ENCODE assay signal across 9 cellular contexts in the genomic region with DNA sequence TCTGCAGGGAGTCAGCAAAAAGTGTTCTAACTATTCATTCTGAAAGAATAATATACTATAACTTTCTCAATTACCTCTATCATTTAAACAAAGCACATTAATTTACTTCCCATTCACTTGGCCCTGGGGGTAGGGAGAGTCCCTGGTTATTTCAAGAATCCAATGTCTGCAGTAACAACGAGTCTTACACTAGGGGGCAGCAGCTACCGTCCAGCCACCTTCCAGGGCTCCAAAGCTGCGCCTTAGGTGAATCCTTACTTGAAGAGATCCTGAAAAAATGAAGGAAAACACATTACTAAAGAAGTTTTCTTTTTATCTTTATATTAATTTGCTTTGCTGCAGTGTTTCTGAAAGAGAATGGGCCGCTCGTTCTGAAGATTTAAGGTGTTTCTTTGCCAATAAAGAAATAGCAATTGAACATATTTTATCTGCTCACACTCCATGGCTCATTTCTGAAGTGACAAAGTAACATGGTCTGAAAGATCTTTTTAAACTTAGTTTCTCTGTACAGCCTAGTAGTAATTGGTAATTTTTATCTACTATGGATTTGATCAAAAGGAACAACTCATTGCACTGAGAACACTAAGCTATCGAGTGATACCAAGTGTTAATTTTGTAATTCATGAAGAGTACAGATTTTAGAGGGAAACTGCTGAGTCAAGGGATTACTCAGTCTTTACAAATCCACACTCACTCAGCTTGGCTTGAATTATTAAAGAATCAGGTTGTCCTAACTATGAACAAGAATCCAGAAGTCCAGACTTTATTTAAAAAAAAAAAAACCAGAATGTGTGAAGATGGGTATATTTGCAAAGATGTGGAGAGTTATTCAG. TPM values are rescaled to one million over a fixed set of nuclear protein-coding genes. Genes with fewer than 3 reads are reported as not detected.
DNase-seq lines count a peak whose midpoint lies in the region; ATAC-seq and TF ChIP-seq lines count a peak whose summit lies in the region.
"Had no signal": no experiment of that assay in that cellular context is flagged by ENCODE, and none has a peak within 500 bp of the region (broad histone marks: within the 10 kb centered on the region; RNA-seq: fewer than 3 reads in every experiment).

No MANE protein-coding gene starts in this region.

- H3K9me3 ChIP-seq in ovary (no peaks in the 10 kb centered on the region), vagina (no peaks in the 10 kb centered on the region)

- H3K27me3 ChIP-seq in ovary (no peaks in the 10 kb centered on the region), vagina (no peaks in the 10 kb centered on the region)

- no peak for TF ChIP-seq POLR2A in ovary (IDR thresholded peaks at IDR 0.05)
- TF ChIP-seq POLR2A in vagina (IDR thresholded peaks at IDR 0.05) = no peak

- no peak for TF ChIP-seq EP300 in ovary (IDR thresholded peaks at IDR 0.05)

- intact Hi-C loops in ovary (cut with DNase I) = loop anchor here (1.0 to 10.0 kb wide), 4 partner anchors 558 to 662 kb away; no protein-coding TSS in a partner anchor
- intact Hi-C loops in vagina (cut with DNase I) = loop anchor here (10.0 kb wide), 1 partner anchor 558 kb away; no protein-coding TSS in a partner anchor

- H3K4me3 ChIP-seq in ovary = no peak overlapping the region
- no peak overlapping the region for H3K4me3 ChIP-seq in vagina

- TF ChIP-seq CTCF in LNCAP (IDR thresholded peaks at IDR 0.05) = peak; percentile 93
- TF ChIP-seq CTCF in ovary (IDR thresholded peaks at IDR 0.05) = peak; percentile 76 to 88 (median 87)
- TF ChIP-seq CTCF in vagina (IDR thresholded peaks at IDR 0.05) = peak; percentile 79 to 93 (median 80)

- H3K36me3 ChIP-seq in ovary (no peaks in the 10 kb centered on the region), vagina (no peaks in the 10 kb centered on the region)

- H3K4me1 ChIP-seq in ovary (ENCODE audit: insufficient read depth) (no peaks in the 10 kb centered on the region), vagina (no peaks in the 10 kb centered on the region)

- H3K27ac ChIP-seq in ovary (no peak overlapping the region), vagina (no peak overlapping the region)

- DNase-seq in CMK (ENCODE audit: low read depth) (peak; percentile 22), SHP77 treated with DMSO at 0.1 percent for 48 hours (lab: John Stamatoyannopoulos, UW) (peak; percentile 59), foreskin melanocyte (peak; percentile 57), ovary (peak; percentile 66 to 79 (median 77)), vagina (ENCODE audit: extremely low spot score in 2 of 2) (no peak)
- DNase-seq in activated T-helper 9 cell treated with anti-CD3 and anti-CD28 coated beads, Interleukin-2, amount 50 U/mL, for 16 hours (ENCODE audit: low read depth) = peak; percentile 28

- peak; percentile 60 for ATAC-seq in GM21423 (IDR thresholded peaks at IDR 0.05; ENCODE audit: unreplicated experiment)

- 8 to 12% (median 10%) methylated on average over 6 of the region's 6 CpGs for WGBS in ovary, 3 donors

RNA-seq across cellular contexts. Expression of gene BHLHE41, which starts 27.6 kb away (rescaled TPM):
- total RNA-seq in ovary = 10 to 100 TPM in 6 of 7 donors, 1 to 10 TPM in 1; 6.6 to 42.8 (median 31.8) TPM
- polyA plus RNA-seq in ovary = 10 to 100 TPM in 1 of 2 donors, 1 to 10 TPM in 1; 4.2 to 25.9 TPM
- 2.9 TPM for total RNA-seq in vagina
- total RNA-seq: T-helper 1 cell treated with Interleukin-12 subunit alpha and Interleukin-12 subunit beta and Interleukin-4 antibody, amounts not matched to agents 30 ng/mL and 1 ng/mL, for 36 hours had no signal

Comparison
In these comparisons a context has a peak if more than half of its experiments do, and no peak if none do; other contexts are left out.
1. DNase-seq: peak in CMK (single experiment), SHP77 treated with DMSO at 0.1 percent for 48 hours (single experiment), activated T-helper 9 cell treated with anti-CD3 and anti-CD28 coated beads, Interleukin-2, amount 50 U/mL, for 16 hours (single experiment), foreskin melanocyte (single experiment) and ovary (5 of 5); none in vagina (0 of 2).
2. Peak in every context shown above with its lines, with median percentiles within 50 percentile points of each other: CTCF ChIP-seq.